In the genomic region with DNA sequence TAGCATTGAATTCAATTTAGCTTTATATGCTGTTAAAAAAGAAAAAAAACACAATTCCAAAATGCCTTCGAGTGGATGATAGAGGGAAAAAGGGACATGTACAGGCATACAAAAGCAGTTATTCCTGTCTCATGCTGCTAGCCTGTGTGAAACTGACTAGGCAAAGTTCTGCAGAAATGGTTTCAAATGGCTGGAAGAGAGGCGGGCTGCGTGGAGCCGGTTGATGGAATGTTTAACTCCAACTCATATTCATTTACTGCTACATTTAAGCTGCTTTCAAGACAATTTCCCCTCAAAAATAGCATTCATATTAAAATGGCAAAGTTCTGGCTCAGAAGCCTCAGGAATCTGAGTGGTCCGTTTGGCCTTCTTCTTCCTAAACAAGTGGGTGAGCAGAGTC, we compare ENCODE assay signal across 9 cellular contexts.
"Had no signal": no experiment of that assay in that cellular context is flagged by ENCODE, and none has a peak within 500 bp of the region (broad histone marks: within the 10 kb centered on the region; RNA-seq: fewer than 3 reads in every experiment).

No MANE protein-coding gene starts in this region.

- H3K4me3 Mint-ChIP-seq: HFFc6 had no signal

- H3K4me1 ChIP-seq: HAP-1 had no signal

- DNase-seq: GOT3, H7, HFFc6, KG1 had no signal

- H3K4me3 ChIP-seq: HAP-1, K562 had no signal

- ATAC-seq: HCT116, HepG2, K562 had no signal

- H3K27ac ChIP-seq: HL-60 had no signal

- H3K27ac Mint-ChIP-seq: HFFc6 had no signal

- H3K36me3 ChIP-seq: HAP-1 had no signal

- H3K9me3 ChIP-seq: HAP-1 had no signal
